20 cellular contexts compared by ENCODE assay signal in the genomic region with DNA sequence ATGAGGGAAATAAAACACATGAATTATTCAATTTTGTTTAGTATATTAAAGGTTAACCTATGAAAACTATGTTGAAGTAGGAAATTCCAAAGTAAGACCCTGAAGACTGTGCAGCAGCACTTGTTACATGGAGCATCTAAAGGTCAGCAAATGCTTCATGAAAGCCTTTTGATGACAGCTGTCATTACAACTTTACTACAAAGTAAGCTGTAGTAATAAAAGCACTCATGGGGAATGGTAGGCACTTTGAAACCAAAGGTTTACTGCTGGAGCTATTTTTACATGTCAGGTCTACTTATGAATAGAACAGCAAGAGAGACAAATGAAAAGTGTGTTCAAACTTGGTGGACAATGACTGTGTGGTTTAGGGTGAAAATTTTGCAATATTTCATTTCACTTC.
"Had no signal": no experiment of that assay in that cellular context is flagged by ENCODE, and none has a peak within 500 bp of the region (broad histone marks: within the 10 kb centered on the region; RNA-seq: fewer than 3 reads in every experiment).

No MANE protein-coding gene starts in this region.

- DNase-seq: activated B cell treated with CpG ODN at 0.5 μM for 24 hours; activated CD4-positive, alpha-beta T cell treated with anti-CD3 and anti-CD28 coated beads for 1 hour; activated CD4-positive, alpha-beta T cell treated with anti-CD3 and anti-CD28 coated beads, Interleukin-2, amount 10 ng/mL, durations not matched to agents 24 days and 14 days; activated CD4-positive, alpha-beta T cell treated with anti-CD3 and anti-CD28 coated beads, Interleukin-2, amount 50 U/mL, for 48 hours; activated CD8-positive, alpha-beta memory T cell treated with anti-CD3 and anti-CD28 coated beads, Interleukin-2, amount 10 ng/mL, durations not matched to agents 7 days and 5 days; activated effector memory CD4-positive, alpha-beta T cell treated with Interleukin-2 at 50 U/mL for 16 hours; activated naive CD4-positive, alpha-beta T cell; activated T-cell treated with anti-CD3 and anti-CD28 coated beads, Interleukin-2, amount 50 U/mL, for 24 hours; aorta; caudate nucleus; colonic mucosa; NCI-H1092 treated with DMSO at 0.1 percent for 48 hours; NCI-H1417 treated with DMSO at 0.1 percent for 48 hours; NCI-H1694; NCI-H2029 treated with DMSO at 0.1 percent for 48 hours; NCI-H2171 treated with DMSO at 0.1 percent for 48 hours; NCI-H510A treated with DMSO at 0.1 percent for 48 hours; NCI-H69; NK-92 treated with Interleukin-12 subunit alpha and Interleukin-12 subunit beta, amount 100 ng/mL, for 24 hours; T-helper 9 cell had no signal
